ENCODE assay signal across 17 cellular contexts in the genomic region with DNA sequence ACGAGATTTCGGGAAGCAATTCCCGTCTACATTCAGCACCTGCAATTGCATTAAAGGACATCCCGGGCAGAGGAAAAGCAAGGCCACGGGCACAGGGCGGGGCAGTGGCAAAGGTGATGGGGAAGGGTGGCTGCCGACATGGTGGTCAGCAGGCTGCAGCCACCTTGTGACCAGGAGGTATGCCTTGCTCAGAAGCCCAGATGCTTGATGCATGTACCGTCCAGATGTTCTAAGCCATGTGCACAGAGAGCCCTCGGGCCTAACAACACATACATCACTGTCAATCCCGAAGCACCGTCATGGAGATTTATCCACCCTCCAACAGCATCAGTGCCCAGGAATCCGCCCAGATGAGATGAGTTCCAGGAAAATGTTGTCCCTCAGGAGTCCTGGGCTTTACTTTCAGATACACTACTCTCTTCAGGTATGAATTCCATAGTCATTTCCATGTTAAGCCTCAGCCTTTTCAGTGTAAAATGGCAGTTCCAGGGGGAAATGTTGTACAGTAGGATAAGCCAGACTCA.
A peak's percentile ranks its signal among the peaks of the same experiment; 100 is the strongest.
DNase-seq lines count a peak whose midpoint lies in the region; ATAC-seq and TF ChIP-seq lines count a peak whose summit lies in the region.
"Had no signal": no experiment of that assay in that cellular context is flagged by ENCODE, and none has a peak within 500 bp of the region (broad histone marks: within the 10 kb centered on the region; RNA-seq: fewer than 3 reads in every experiment).

No MANE protein-coding gene starts in this region.

- TF ChIP-seq RAD21 in HCT116 (IDR thresholded peaks at IDR 0.05; ENCODE audit: low read depth), result no peak

- intact Hi-C loops in HCT116 (cut with micrococcal nuclease), result no loop called here

- ATAC-seq in HCT116 (no peak), GM21786 (IDR thresholded peaks at IDR 0.05; ENCODE audit: unreplicated experiment) (no peak), HG03439 (IDR thresholded peaks at IDR 0.05; ENCODE audit: unreplicated experiment) (no peak)

- no peaks in the 10 kb centered on the region for H4K20me1 ChIP-seq in HCT116 (ENCODE audit: insufficient read depth)
- no peaks in the 10 kb centered on the region for H4K20me1 ChIP-seq in hepatocyte (ENCODE audit: insufficient read depth, poor library complexity, severe bottlenecking)

- CTCF ChIA-PET in HCT116 (lab: Charles Lee), result no interaction called here

- BruUV-seq in HCT116 (replicated peaks; lab: Mats Ljungman, UMichigan), result no TSS peak

- TF ChIP-seq CTCF in HCT116 (IDR thresholded peaks at IDR 0.05 in 2 of 3, conservative IDR thresholded peaks at IDR 0.05 in 1 of 3; ENCODE audit: borderline replicate concordance in 1 of 3, insufficient read depth in 1 of 3, low read depth in 2 of 3, low read length in 2 of 3) (no peak), WERI-Rb-1 (IDR thresholded peaks at IDR 0.05; ENCODE audit: low read depth, low read length) (no peak), hepatocyte (IDR thresholded peaks at IDR 0.05; ENCODE audit: poor library complexity) (no peak)

- peak overlapping the region; percentile 56 for H2AFZ ChIP-seq in HCT116 (ENCODE audit: low read depth, low read length, poor library complexity, severe bottlenecking)
- no peak overlapping the region for H2AFZ ChIP-seq in hepatocyte

- RAD21 ChIA-PET in HCT116 (lab: Charles Lee; ENCODE audit: low non-redundant PET in 1 of 2, low total read pairs in 2 of 2, uncharacterized antibody in 2 of 2, unreplicated experiment in 2 of 2), result no interaction called here

- TF ChIP-seq POLR2A in HCT116 (IDR thresholded peaks at IDR 0.05; ENCODE audit: borderline replicate concordance, extremely low read depth, insufficient read depth, insufficient read length), result no peak

- H3K4me1 ChIP-seq in HCT116 (ENCODE audit: control insufficient read depth in 1 of 2, insufficient read depth in 2 of 2, low read length in 2 of 2) (peaks cover 9 to 29% of the 10 kb centered on the region in 2 experiments; a peak in 3 of 4 replicates), hepatocyte (ENCODE audit: insufficient read depth) (peaks cover 49% of the 10 kb centered on the region), rectal smooth muscle tissue (ENCODE audit: control insufficient read depth, insufficient read depth, low read length) (peaks cover 19% of the 10 kb centered on the region)
- H3K4me1 ChIP-seq: ascending aorta had no signal

- peak overlapping the region; percentile 66 for H3K4me2 ChIP-seq in HCT116 (ENCODE audit: low read length)
- peak overlapping the region; percentile 57 for H3K4me2 ChIP-seq in hepatocyte

- DNase-seq in HCT116 (ENCODE audit: low read depth, low spot score), result no peak
- DNase-seq in WERI-Rb-1, result no peak
- DNase-seq in hepatocyte (ENCODE audit: low spot score), result no peak
- no peak for DNase-seq in stimulated activated CD4-positive, alpha-beta T cell treated with anti-CD3 and anti-CD28 coated beads, Interleukin-4, amount 100 ng/mL, for 4 hours
- DNase-seq: activated CD4-positive, alpha-beta memory T cell treated with anti-CD3 and anti-CD28 coated beads, Interleukin-2, amount 10 ng/mL, durations not matched to agents 7 days and 5 days; activated naive CD4-positive, alpha-beta T cell treated with anti-CD3 and anti-CD28 coated beads, Interleukin-2, amount 50 U/mL, for 16 hours; activated T-cell treated with anti-CD3 and anti-CD28 coated beads, Interleukin-2, amount 50 U/mL, for 48 hours; AML-193; mesendoderm; NCI-H2171 treated with DMSO at 0.1 percent for 48 hours; NCI-H748 treated with DMSO at 0.1 percent for 48 hours; SHP77 treated with DMSO at 0.1 percent for 48 hours; stimulated activated CD4-positive, alpha-beta T cell treated with anti-CD3 and anti-CD28 coated beads, Interleukin-15, amount 100 ng/mL, for 24 hours had no signal

- no peak overlapping the region for H3K9ac ChIP-seq in HCT116 (ENCODE audit: low read length)
- no peak overlapping the region for H3K9ac ChIP-seq in rectal smooth muscle tissue (ENCODE audit: low read length)

- H3K4me3 ChIP-seq in HCT116 (replicated peaks in 1 of 2; ENCODE audit: low read depth in 1 of 2, low read length in 2 of 2) (no peak overlapping the region), WERI-Rb-1 (ENCODE audit: low read depth, low read length) (no peak overlapping the region), hepatocyte (no peak overlapping the region), rectal smooth muscle tissue (ENCODE audit: low read length) (no peak overlapping the region)

- POLR2A ChIA-PET in HCT116 (lab: Charles Lee), result no interaction called here

- H3K79me2 ChIP-seq in HCT116 (ENCODE audit: insufficient read depth, low read length) (no peaks in the 10 kb centered on the region), hepatocyte (no peaks in the 10 kb centered on the region)

- no peaks in the 10 kb centered on the region for H3K27me3 ChIP-seq in HCT116 (ENCODE audit: insufficient read depth, low read length)
- no peaks in the 10 kb centered on the region for H3K27me3 ChIP-seq in WERI-Rb-1 (ENCODE audit: insufficient read depth, low read depth, severe bottlenecking)
- H3K27me3 ChIP-seq in hepatocyte, result no peaks in the 10 kb centered on the region
- H3K27me3 ChIP-seq in rectal smooth muscle tissue (ENCODE audit: control insufficient read depth, insufficient read depth, low read length), result no peaks in the 10 kb centered on the region
- H3K27me3 ChIP-seq: ascending aorta had no signal

- no peaks in the 10 kb centered on the region for H3K9me2 ChIP-seq in HCT116 (ENCODE audit: insufficient read depth)
- H3K9me2 ChIP-seq in hepatocyte (replicated peaks; ENCODE audit: insufficient read depth), result no peaks in the 10 kb centered on the region

- no peaks in the 10 kb centered on the region for H3K9me3 ChIP-seq in HCT116 (ENCODE audit: control insufficient read depth in 1 of 2, insufficient read depth in 1 of 2, low read depth in 1 of 2, low read length in 2 of 2)
- no peaks in the 10 kb centered on the region for H3K9me3 ChIP-seq in WERI-Rb-1 (ENCODE audit: severe bottlenecking)
- no peaks in the 10 kb centered on the region for H3K9me3 ChIP-seq in hepatocyte (ENCODE audit: low read depth)
- H3K9me3 ChIP-seq: ascending aorta had no signal

- H3K36me3 ChIP-seq in HCT116 (ENCODE audit: control insufficient read depth in 1 of 2, insufficient read depth in 2 of 2, low read length in 2 of 2) (no peaks in the 10 kb centered on the region), WERI-Rb-1 (no peaks in the 10 kb centered on the region), hepatocyte (replicated peaks; ENCODE audit: insufficient read depth, low read depth) (no peaks in the 10 kb centered on the region), rectal smooth muscle tissue (ENCODE audit: control insufficient read depth, insufficient read depth, low read length) (no peaks in the 10 kb centered on the region)
- H3K36me3 ChIP-seq: ascending aorta had no signal

- H3K27ac ChIP-seq in HCT116 (ENCODE audit: low read depth, low read length) (no peak overlapping the region), WERI-Rb-1 (peak overlapping the region; percentile 9; the same call in 1 of the 2 replicates), hepatocyte (peak overlapping the region; percentile 87), rectal smooth muscle tissue (ENCODE audit: low read depth, low read length) (peak overlapping the region; percentile 87)
- H3K27ac ChIP-seq: ascending aorta had no signal

- 88% methylated on average over 12 of the region's 12 CpGs for WGBS in hepatocyte (ENCODE audit: low lambda C conversion rate, missing lambda C conversion rate)

TF ChIP-seq in HCT116, 20 proteins besides CTCF, POLR2A, EP300 and RAD21 (continues in another document):
- TF ChIP-seq CEBPB (IDR thresholded peaks at IDR 0.05; ENCODE audit: low read depth) (no peak), SRF (IDR thresholded peaks at IDR 0.05; ENCODE audit: low read depth) (no peak), TCF7L2 (IDR thresholded peaks at IDR 0.05; ENCODE audit: borderline replicate concordance, extremely low read depth, insufficient read depth, insufficient read length) (no peak), ELF1 (IDR thresholded peaks at IDR 0.05; ENCODE audit: borderline replicate concordance, low read depth) (no peak), POLR2AphosphoS5 (IDR thresholded peaks at IDR 0.05; ENCODE audit: low read depth, low read length) (no peak), ZNF274 (IDR thresholded peaks at IDR 0.05; ENCODE audit: low read depth, low read length) (no peak), ZBTB33 (IDR thresholded peaks at IDR 0.05; ENCODE audit: extremely low read depth, insufficient replicate concordance, low read length) (no peak), CBX3 (IDR thresholded peaks at IDR 0.05; ENCODE audit: low read depth) (no peak), SIN3A (IDR thresholded peaks at IDR 0.05; ENCODE audit: low read depth) (no peak), SP1 (IDR thresholded peaks at IDR 0.05; ENCODE audit: low read depth) (no peak), EGR1 (IDR thresholded peaks at IDR 0.05; ENCODE audit: low read depth) (no peak), YY1 (IDR thresholded peaks at IDR 0.05; ENCODE audit: extremely low read depth, insufficient replicate concordance, low read depth, low read length) (no peak), MAX (IDR thresholded peaks at IDR 0.05) (no peak), EZH2phosphoT487 (IDR thresholded peaks at IDR 0.05; ENCODE audit: borderline replicate concordance) (no peak), FOSL1 (IDR thresholded peaks at IDR 0.05; ENCODE audit: low read depth) (no peak), EZH2 (IDR thresholded peaks at IDR 0.05) (no peak)
- TF ChIP-seq, protein P1, sequence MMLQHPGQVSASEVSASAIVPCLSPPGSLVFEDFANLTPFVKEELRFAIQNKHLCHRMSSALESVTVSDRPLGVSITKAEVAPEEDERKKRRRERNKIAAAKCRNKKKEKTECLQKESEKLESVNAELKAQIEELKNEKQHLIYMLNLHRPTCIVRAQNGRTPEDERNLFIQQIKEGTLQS (IDR thresholded peaks at IDR 0.05), result no peak
